8 cellular contexts compared by ENCODE assay signal in genomic region chr17:17237026-17237799, GRCh38. TPM values are rescaled to one million over a fixed set of nuclear protein-coding genes. Genes with fewer than 3 reads are reported as not detected.
DNase-seq lines count a peak whose midpoint lies in the region; ATAC-seq and TF ChIP-seq lines count a peak whose summit lies in the region.

Gene FLCN (minus strand): TSS chr17:17237168. CDS start chr17:17228137, 9,031 bp downstream.

- H3K4me1 ChIP-seq in right lobe of liver: peaks cover 0 to 39% (median 11%) of the 10 kb centered on the region in 4 donors

- peak within 1 kb of the TSS; percentile 64 to 100 (median 98) for H3K4me3 ChIP-seq in dorsolateral prefrontal cortex
- peak within 1 kb of the TSS; percentile 81 to 99 (median 98) for H3K4me3 ChIP-seq in right lobe of liver

- CTCF ChIA-PET in activated CD4-positive, alpha-beta memory T cell treated with anti-CD3 and anti-CD28 coated beads for 36 hours (lab: Charles Lee): interaction anchor here (0.9 to 1.7 kb wide), 3 partner anchors 96 to 237 kb away, joined by 3 to 7 read pairs (median 4); no protein-coding TSS in a partner anchor

- H3K9me3 ChIP-seq in right lobe of liver: no peaks in the 10 kb centered on the region

- TF ChIP-seq CTCF in dorsolateral prefrontal cortex (IDR thresholded peaks at IDR 0.05 in 54 of 56, conservative IDR thresholded peaks at IDR 0.05 in 2 of 56; ENCODE audit: low read depth in 1 of 56, partially characterized antibody in 56 of 56): peak in 7 of 56 donors; percentile 4 to 35 (median 10)
- no peak for TF ChIP-seq CTCF in right lobe of liver (IDR thresholded peaks at IDR 0.05)

- peaks cover 36% of the 10 kb centered on the region for H3K4me1 Mint-ChIP-seq in activated CD4-positive, alpha-beta memory T cell treated with anti-CD3 and anti-CD28 coated beads for 36 hours (ENCODE audit: low read depth)

- H3K9me3 Mint-ChIP-seq in activated CD4-positive, alpha-beta memory T cell treated with anti-CD3 and anti-CD28 coated beads for 36 hours: no peaks in the 10 kb centered on the region

- H3K4me3 Mint-ChIP-seq in activated CD4-positive, alpha-beta memory T cell treated with anti-CD3 and anti-CD28 coated beads for 36 hours: peak within 1 kb of the TSS; percentile 97

- H3K27me3 ChIP-seq in dorsolateral prefrontal cortex (no peaks in the 10 kb centered on the region), right lobe of liver (no peaks in the 10 kb centered on the region)

- POLR2A ChIA-PET in activated CD4-positive, alpha-beta memory T cell treated with anti-CD3 and anti-CD28 coated beads for 36 hours (lab: Charles Lee): interaction anchor here (0.8 to 1.0 kb wide), 3 partner anchors 43 to 195 kb away, joined by 3 to 5 read pairs (median 4); partner anchors contain the start of gene COPS3

- under 1% methylated on average over 26 of the region's 53 CpGs for WGBS in right lobe of liver (ENCODE audit: insufficient coverage, low coverage, low lambda C conversion rate, missing lambda C conversion rate)

- H3K27me3 Mint-ChIP-seq in activated CD4-positive, alpha-beta memory T cell treated with anti-CD3 and anti-CD28 coated beads for 36 hours: no peaks in the 10 kb centered on the region

- H3K36me3 ChIP-seq in right lobe of liver: no peaks in the 10 kb centered on the region

- intact Hi-C loops in activated CD4-positive, alpha-beta memory T cell treated with anti-CD3 and anti-CD28 coated beads for 36 hours (cut with micrococcal nuclease): loop anchor here (1.0 to 2.0 kb wide), 3 partner anchors 30 to 58 kb away; partner anchors contain the start of genes COPS3 and PLD6
- intact Hi-C loops in dorsolateral prefrontal cortex (cut with DNase I): loop anchor here in 1 of 2 donors (5.0 kb wide), 1 partner anchor 235 kb away; no protein-coding TSS in a partner anchor
- intact Hi-C loops in right lobe of liver (cut with DNase I): no loop called here

- DNase-seq in CD1c-positive myeloid dendritic cell (ENCODE audit: extremely low spot score): peak; percentile 97
- DNase-seq in NCI-H774 (lab: John Stamatoyannopoulos, UW): peak; percentile 48
- peak; percentile 92 for DNase-seq in activated CD4-positive, alpha-beta memory T cell treated with anti-CD3 and anti-CD28 coated beads for 36 hours
- DNase-seq in dorsolateral prefrontal cortex: peak; percentile 91 to 96 (median 94)
- peak; percentile 92 to 94 (median 93) for DNase-seq in right lobe of liver
- peak; percentile 93 for DNase-seq in stimulated activated CD4-positive, alpha-beta T cell treated with anti-CD3 and anti-CD28 coated beads, Interleukin-4, amount 100 ng/mL, for 24 hours

- peak; percentile 68 for TF ChIP-seq POLR2A in right lobe of liver (IDR thresholded peaks at IDR 0.05)

- H3K27ac ChIP-seq in dorsolateral prefrontal cortex (peak within 1 kb of the TSS; percentile 95 to 100 (median 100)), right lobe of liver (peak within 1 kb of the TSS; percentile 97 to 100 (median 100))

- peaks cover 5% of the 10 kb centered on the region for H3K36me3 Mint-ChIP-seq in activated CD4-positive, alpha-beta memory T cell treated with anti-CD3 and anti-CD28 coated beads for 36 hours

- ATAC-seq in GM19395 (IDR thresholded peaks at IDR 0.05; ENCODE audit: unreplicated experiment) (peak; percentile 81), HG03558 (IDR thresholded peaks at IDR 0.05; ENCODE audit: extremely low read depth, unreplicated experiment) (peak; percentile 77), right lobe of liver (peak; percentile 89 to 93 (median 90))

- peak within 1 kb of the TSS; percentile 94 for H3K27ac Mint-ChIP-seq in activated CD4-positive, alpha-beta memory T cell treated with anti-CD3 and anti-CD28 coated beads for 36 hours

RNA-seq across cellular contexts. Expression of gene FLCN, which starts in this region (rescaled TPM):
- 10 to 100 TPM; 24.0 to 24.6 TPM for total RNA-seq in activated CD4-positive, alpha-beta memory T cell treated with anti-CD3 and anti-CD28 coated beads for 36 hours
- total RNA-seq in dorsolateral prefrontal cortex (100 to 1,000 TPM in 109 of 120 experiments, 10 to 100 TPM in 11; 77.5 to 263 (median 146) TPM), right lobe of liver (10 to 100 TPM; 25.4 to 44.3 (median 35.9) TPM)

Comparison
In these comparisons a context has a peak if more than half of its experiments do, and no peak if none do; other contexts are left out.
1. Peak in every context shown above with its lines: DNase-seq, ATAC-seq, H3K4me3 ChIP-seq and H3K27ac ChIP-seq.